Comparison of ENCODE assay signal across 17 cellular contexts in the genomic region with DNA sequence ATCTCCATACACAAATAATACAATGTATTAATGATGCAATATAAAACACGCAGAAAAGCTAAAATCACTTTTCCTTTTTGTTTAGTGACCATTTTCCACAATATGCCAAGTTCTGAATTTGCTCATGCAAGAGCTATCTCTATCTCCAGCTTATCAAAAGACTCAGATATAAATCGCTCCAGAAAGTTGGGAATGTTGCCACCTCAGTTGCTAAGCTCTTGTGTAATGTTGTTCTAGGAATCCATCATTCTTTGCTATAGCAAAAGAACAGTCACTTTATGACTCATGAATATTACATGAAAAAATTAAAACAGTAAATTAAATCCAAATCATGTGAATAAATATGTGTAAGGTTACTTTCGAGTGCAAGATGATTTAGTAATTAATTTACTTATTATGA. TPM values are rescaled to one million over a fixed set of nuclear protein-coding genes. Genes with fewer than 3 reads are reported as not detected.
DNase-seq lines count a peak whose midpoint lies in the region; ATAC-seq and TF ChIP-seq lines count a peak whose summit lies in the region.
"Had no signal": no experiment of that assay in that cellular context is flagged by ENCODE, and none has a peak within 500 bp of the region (broad histone marks: within the 10 kb centered on the region; RNA-seq: fewer than 3 reads in every experiment).

No MANE protein-coding gene starts in this region.

- H3K9me3 ChIP-seq in adrenal gland (replicated peaks in 1 of 3), result peaks cover 0 to 16% (median 4%) of the 10 kb centered on the region in 3 donors
- H3K9me3 ChIP-seq: esophagus squamous epithelium, Peyer's patch, sigmoid colon had no signal

- no peaks in the 10 kb centered on the region for H3K36me3 ChIP-seq in adrenal gland (replicated peaks in 1 of 2)
- H3K36me3 ChIP-seq: cardiac muscle cell, esophagus squamous epithelium, left ventricle myocardium inferior, Peyer's patch, sigmoid colon had no signal

- H3K27me3 ChIP-seq in adrenal gland, result no peaks in the 10 kb centered on the region
- H3K27me3 ChIP-seq: cardiac muscle cell, esophagus squamous epithelium, Peyer's patch, sigmoid colon had no signal

- TF ChIP-seq CTCF in adrenal gland (IDR thresholded peaks at IDR 0.05), result no peak
- no peak for TF ChIP-seq CTCF in fibroblast of mammary gland (conservative IDR thresholded peaks at IDR 0.05; ENCODE audit: control insufficient read depth, insufficient read depth, low read depth, low read length)
- TF ChIP-seq CTCF in retinal pigment epithelial cell (conservative IDR thresholded peaks at IDR 0.05; ENCODE audit: low read depth, low read length), result no peak
- no peak for TF ChIP-seq CTCF in GM20000 (IDR thresholded peaks at IDR 0.05; ENCODE audit: extremely low read depth, missing control alignments)

- no peaks in the 10 kb centered on the region for H3K4me1 ChIP-seq in adrenal gland (replicated peaks in 1 of 2)
- H3K4me1 ChIP-seq: left ventricle myocardium inferior, Peyer's patch, sigmoid colon had no signal

- no peak for TF ChIP-seq POLR2A in adrenal gland (IDR thresholded peaks at IDR 0.05)

- intact Hi-C loops in adrenal gland (cut with DNase I), result no loop called here

- DNase-seq in GM03348 (ENCODE audit: low spot score), result peak; percentile 8
- DNase-seq in adrenal gland, result peak in 5 of 7 donors; percentile 29 to 72 (median 68)
- peak; percentile 88 for DNase-seq in fibroblast of mammary gland (ENCODE audit: low read depth)
- DNase-seq in retinal pigment epithelial cell (ENCODE audit: low read depth), result peak; percentile 54
- no peak for DNase-seq in GM20000 (ENCODE audit: low spot score)
- no peak for DNase-seq in GM19240 (ENCODE audit: insufficient read length, low spot score)
- DNase-seq: activated CD4-positive, alpha-beta T cell treated with anti-CD3 and anti-CD28 coated beads, Interleukin-2, amount 10 ng/mL, durations not matched to agents 7 days and 5 days; activated naive CD4-positive, alpha-beta T cell treated with anti-CD3 and anti-CD28 coated beads for 36 hours; esophagus squamous epithelium; left ventricle myocardium inferior; NCI-H1105; occipital lobe; Peyer's patch; sigmoid colon; SW 1271 had no signal

- H3K27ac ChIP-seq in adrenal gland, result no peak overlapping the region
- H3K27ac ChIP-seq: cardiac muscle cell, esophagus squamous epithelium, left ventricle myocardium inferior, Peyer's patch, sigmoid colon had no signal

- ATAC-seq in HG03196 (IDR thresholded peaks at IDR 0.05; ENCODE audit: unreplicated experiment), result no peak

- WGBS in adrenal gland, 4 donors, result 52 to 56% (median 55%) methylated on average over 3 of the region's 3 CpGs

- no peak overlapping the region for H3K4me3 ChIP-seq in adrenal gland
- H3K4me3 ChIP-seq in fibroblast of mammary gland (ENCODE audit: control insufficient read depth, low read depth, low read length), result no peak overlapping the region
- no peak overlapping the region for H3K4me3 ChIP-seq in retinal pigment epithelial cell (ENCODE audit: low read length)
- H3K4me3 ChIP-seq: cardiac muscle cell, esophagus squamous epithelium, left ventricle myocardium inferior, Peyer's patch, sigmoid colon had no signal

RNA-seq across cellular contexts. Expression of a gene that starts 8.7 kb away (rescaled TPM):
- total RNA-seq in adrenal gland, result 100 to 1,000 TPM in 1 of 8 donors, 10 to 100 TPM in 7; 20.4 to 160 (median 72.1) TPM
- 100 to 1,000 TPM in 2 of 3 donors, 10 to 100 TPM in 1; 27.5 to 101 (median 100) TPM for polyA plus RNA-seq in adrenal gland

Comparison
In these comparisons a context has a peak if more than half of its experiments do, and no peak if none do; other contexts are left out.
1. DNase-seq: peak in GM03348 (single experiment), adrenal gland (5 of 7), fibroblast of mammary gland (single experiment) and retinal pigment epithelial cell (single experiment); none in GM20000 (single experiment) and GM19240 (single experiment).